In genomic region chr12:10695852-10696251, GRCh38 we compare ENCODE assay signal across 21 cellular contexts. TPM values are rescaled to one million over a fixed set of nuclear protein-coding genes. Genes with fewer than 3 reads are reported as not detected.
"Had no signal": no experiment of that assay in that cellular context is flagged by ENCODE, and none has a peak within 500 bp of the region (broad histone marks: within the 10 kb centered on the region; RNA-seq: fewer than 3 reads in every experiment).

No MANE protein-coding gene starts in this region.

- DNase-seq: cerebellar nuclear complex; cortex of kidney; effector memory CD8-positive, alpha-beta T cell; heart left ventricle; kidney; lower lobe of right lung; natural killer cell; occipital lobe; ovary; posterior cingulate gyrus; retina; right lobe of liver; small intestine; stimulated activated CD4-positive, alpha-beta T cell treated with anti-CD3 and anti-CD28 coated beads, Interleukin-15, amount 100 ng/mL, for 24 hours; stimulated activated CD4-positive, alpha-beta T cell treated with anti-CD3 and anti-CD28 coated beads, Interleukin-2, amount 100 ng/mL, for 48 hours; stimulated activated naive B cell treated with anti-CD40 and anti-IgM and Interleukin-4, amounts not matched to agents 10 μg/mL and 1 μg/mL and 100 μg/mL, for 72 hours; transverse colon had no signal

- H3K4me2 ChIP-seq: hepatocyte had no signal

- FAIRE-seq: kidney, small intestine had no signal

- H3K27ac ChIP-seq: gastroesophageal sphincter, hepatocyte, lower lobe of right lung, ovary, right lobe of liver, thoracic aorta, transverse colon had no signal

- H3K79me2 ChIP-seq: hepatocyte had no signal

- H3K4me3 ChIP-seq: gastroesophageal sphincter, heart left ventricle, hepatocyte, lower lobe of right lung, ovary, right lobe of liver, thoracic aorta, transverse colon had no signal

- H3K27me3 ChIP-seq: gastroesophageal sphincter, heart left ventricle, hepatocyte, ovary, right lobe of liver, transverse colon had no signal

- ATAC-seq: effector memory CD8-positive, alpha-beta T cell; gastroesophageal sphincter; left lobe of liver; natural killer cell; right lobe of liver; stimulated activated naive B cell treated with anti-CD40 and anti-IgM and Interleukin-4, amounts not matched to agents 10 μg/mL and 1 μg/mL and 100 μg/mL, for 72 hours had no signal

- H3K36me3 ChIP-seq: ovary had no signal

- H3K9me3 ChIP-seq: gastroesophageal sphincter, heart left ventricle, lower lobe of right lung, ovary, right lobe of liver, thoracic aorta, transverse colon had no signal

- H3K4me1 ChIP-seq: gastroesophageal sphincter, lower lobe of right lung, right lobe of liver, transverse colon had no signal

- H2AFZ ChIP-seq: hepatocyte had no signal

RNA-seq across cellular contexts. Expression of gene STYK1, which starts 22.0 kb away (rescaled TPM):
- total RNA-seq: left lobe of liver, right lobe of liver, thoracic aorta had no signal
